Comparison of ENCODE assay signal across 25 cellular contexts in genomic region chrX:97806238-97806637, GRCh38.
DNase-seq lines count a peak whose midpoint lies in the region; TF ChIP-seq lines count a peak whose summit lies in the region.
"Had no signal": no experiment of that assay in that cellular context is flagged by ENCODE, and none has a peak within 500 bp of the region (broad histone marks: within the 10 kb centered on the region; RNA-seq: fewer than 3 reads in every experiment).

No MANE protein-coding gene starts in this region.

- H3K79me2 ChIP-seq in Karpas-422 (ENCODE audit: low read length): no peaks in the 10 kb centered on the region
- H3K79me2 ChIP-seq in neural progenitor cell (ENCODE audit: low read depth): no peaks in the 10 kb centered on the region

- no peak overlapping the region for H3K4me3 Mint-ChIP-seq in neural progenitor cell
- H3K4me3 Mint-ChIP-seq: activated B cell treated with CpG ODN at 0.5 μM for 24 hours; activated CD4-positive, alpha-beta memory T cell treated with anti-CD3 and anti-CD28 coated beads for 36 hours; CD4-positive, alpha-beta T cell; endodermal cell; mesothelial cell of epicardium; naive thymus-derived CD8-positive, alpha-beta T cell had no signal

- CTCF ChIA-PET in BJ (lab: Yijun Ruan, JAX): no interaction called here

- DNase-seq in BJ (ENCODE audit: low read depth) (no peak), Karpas-422 (no peak), astrocyte of the cerebellum (ENCODE audit: low read depth) (peak; percentile 41), neural progenitor cell (ENCODE audit: low spot score) (no peak), HT-29 (ENCODE audit: low spot score) (no peak), NCI-H2196 treated with DMSO at 0.1 percent for 48 hours (lab: John Stamatoyannopoulos, UW; ENCODE audit: unreplicated experiment) (no peak), medulla oblongata (ENCODE audit: extremely low spot score) (no peak), SHP77 treated with DMSO at 0.1 percent for 48 hours (lab: John Stamatoyannopoulos, UW) (no peak)
- DNase-seq: activated B cell treated with CpG ODN at 0.5 μM for 24 hours; activated CD4-positive, alpha-beta memory T cell treated with anti-CD3 and anti-CD28 coated beads for 36 hours; activated gamma-delta T cell; activated T-cell treated with anti-CD3 and anti-CD28 coated beads for 4 hours; CD4-positive, alpha-beta T cell; cortex of kidney; endodermal cell; glutamatergic neuron; left colon; naive thymus-derived CD8-positive, alpha-beta T cell; NCI-H1417 treated with DMSO at 0.1 percent for 48 hours; NCI-H2107; NCI-H510A treated with DMSO at 0.1 percent for 48 hours; pancreas; T-helper 9 cell had no signal

- no peak overlapping the region for H3K9ac ChIP-seq in Karpas-422 (ENCODE audit: low read length)
- H3K9ac ChIP-seq in neural progenitor cell: no peak overlapping the region

- H3K4me1 Mint-ChIP-seq in neural progenitor cell: peaks cover 3% of the 10 kb centered on the region
- H3K4me1 Mint-ChIP-seq: activated B cell treated with CpG ODN at 0.5 μM for 24 hours; endodermal cell; mesothelial cell of epicardium; naive thymus-derived CD8-positive, alpha-beta T cell had no signal

- H3K4me2 ChIP-seq in Karpas-422 (ENCODE audit: low read depth, low read length, poor library complexity, severe bottlenecking): peak overlapping the region; percentile 27
- no peak overlapping the region for H3K4me2 ChIP-seq in neural progenitor cell

- H2AFZ ChIP-seq in Karpas-422 (ENCODE audit: low read length): no peak overlapping the region
- peak overlapping the region; percentile 82 for H2AFZ ChIP-seq in neural progenitor cell (replicated peaks)

- H3K36me3 Mint-ChIP-seq in neural progenitor cell: no peaks in the 10 kb centered on the region
- H3K36me3 Mint-ChIP-seq: activated CD4-positive, alpha-beta memory T cell treated with anti-CD3 and anti-CD28 coated beads for 36 hours had no signal

- peak overlapping the region; percentile 61 for H3K27ac Mint-ChIP-seq in neural progenitor cell
- H3K27ac Mint-ChIP-seq: activated B cell treated with CpG ODN at 0.5 μM for 24 hours; activated CD4-positive, alpha-beta memory T cell treated with anti-CD3 and anti-CD28 coated beads for 36 hours; CD4-positive, alpha-beta T cell; endodermal cell; mesothelial cell of epicardium; naive thymus-derived CD8-positive, alpha-beta T cell had no signal

- H3K4me1 ChIP-seq in Karpas-422 (ENCODE audit: low read length) (no peaks in the 10 kb centered on the region), neural progenitor cell (peaks cover 6% of the 10 kb centered on the region)
- H3K4me1 ChIP-seq: pancreas had no signal

- no peaks in the 10 kb centered on the region for H3K9me2 ChIP-seq in Karpas-422 (replicated peaks; ENCODE audit: insufficient read depth, low read length)

- no peaks in the 10 kb centered on the region for H4K20me1 ChIP-seq in Karpas-422 (ENCODE audit: insufficient read depth, low read depth, low read length)
- H4K20me1 ChIP-seq in neural progenitor cell (ENCODE audit: low read depth): no peaks in the 10 kb centered on the region

- no peaks in the 10 kb centered on the region for H3K36me3 ChIP-seq in BJ (ENCODE audit: control insufficient read depth, insufficient read depth, low read length)
- no peaks in the 10 kb centered on the region for H3K36me3 ChIP-seq in Karpas-422 (ENCODE audit: insufficient read depth, low read length)
- H3K36me3 ChIP-seq in neural progenitor cell: no peaks in the 10 kb centered on the region
- H3K36me3 ChIP-seq: pancreas had no signal

- H3K27ac ChIP-seq in Karpas-422 (ENCODE audit: low read length) (no peak overlapping the region), neural progenitor cell (no peak overlapping the region)
- H3K27ac ChIP-seq: pancreas, RWPE1 had no signal

- no peaks in the 10 kb centered on the region for H3F3A ChIP-seq in neural progenitor cell (ENCODE audit: low read depth)

- in situ Hi-C loops in astrocyte of the cerebellum (cut with HindIII; ENCODE audit: low sequenced_read_pairs): no loop called here

- H3K4me3 ChIP-seq in BJ (ENCODE audit: low read depth, low read length) (peak overlapping the region; percentile 13; the same call in 1 of the 2 replicates), Karpas-422 (ENCODE audit: low read length) (no peak overlapping the region), astrocyte of the cerebellum (ENCODE audit: low read depth, low read length) (peak overlapping the region; percentile 14), neural progenitor cell (no peak overlapping the region)
- H3K4me3 ChIP-seq: pancreas had no signal

- H3K9me3 Mint-ChIP-seq in neural progenitor cell: peaks cover 25% of the 10 kb centered on the region
- H3K9me3 Mint-ChIP-seq: activated CD4-positive, alpha-beta memory T cell treated with anti-CD3 and anti-CD28 coated beads for 36 hours; CD4-positive, alpha-beta T cell had no signal

- TF ChIP-seq CTCF in BJ (IDR thresholded peaks at IDR 0.05; ENCODE audit: insufficient read depth, low read depth, low read length) (no peak), astrocyte of the cerebellum (IDR thresholded peaks at IDR 0.05; ENCODE audit: low read depth, low read length, missing control alignments) (no peak), neural progenitor cell (IDR thresholded peaks at IDR 0.05) (no peak)

- POLR2A ChIA-PET in BJ (lab: Charles Lee): no interaction called here

- no peaks in the 10 kb centered on the region for H3K9me3 ChIP-seq in Karpas-422 (ENCODE audit: low read length)
- H3K9me3 ChIP-seq in neural progenitor cell (ENCODE audit: low read depth): no peaks in the 10 kb centered on the region
- H3K9me3 ChIP-seq: pancreas had no signal

- no peaks in the 10 kb centered on the region for H3K27me3 ChIP-seq in BJ (ENCODE audit: control insufficient read depth, insufficient read depth, low read length)
- H3K27me3 ChIP-seq in Karpas-422 (ENCODE audit: low read length): no peaks in the 10 kb centered on the region
- no peaks in the 10 kb centered on the region for H3K27me3 ChIP-seq in neural progenitor cell

- H3K27me3 Mint-ChIP-seq in neural progenitor cell (ENCODE audit: insufficient read depth, low read depth): no peaks in the 10 kb centered on the region
- H3K27me3 Mint-ChIP-seq: activated B cell treated with CpG ODN at 0.5 μM for 24 hours; activated CD4-positive, alpha-beta memory T cell treated with anti-CD3 and anti-CD28 coated beads for 36 hours; CD4-positive, alpha-beta T cell had no signal

Comparison
In these comparisons a context has a peak if more than half of its experiments do, and no peak if none do; other contexts are left out.
1. H3K4me3 ChIP-seq: peak in BJ (single experiment) and astrocyte of the cerebellum (single experiment); none in Karpas-422 (single experiment) and neural progenitor cell (single experiment).